ENCODE assay signal across 12 cellular contexts in genomic region chr17:44733753-44734152, GRCh38. TPM values are rescaled to one million over a fixed set of nuclear protein-coding genes. Genes with fewer than 3 reads are reported as not detected.
A peak's percentile ranks its signal among the peaks of the same experiment; 100 is the strongest.
DNase-seq lines count a peak whose midpoint lies in the region; ATAC-seq and TF ChIP-seq lines count a peak whose summit lies in the region.
"Had no signal": no experiment of that assay in that cellular context is flagged by ENCODE, and none has a peak within 500 bp of the region (broad histone marks: within the 10 kb centered on the region; RNA-seq: fewer than 3 reads in every experiment).

No MANE protein-coding gene starts in this region.

- no peaks in the 10 kb centered on the region; the same call in 1 of the 2 replicates for H4K20me1 ChIP-seq in GM23338 (replicated peaks; ENCODE audit: insufficient read depth)

- TF ChIP-seq CTCF in AG09309 (IDR thresholded peaks at IDR 0.05; ENCODE audit: control insufficient read depth, insufficient read depth, low read depth, low read length, missing control alignments) (peak; percentile 21), GM23338 (conservative IDR thresholded peaks at IDR 0.05; ENCODE audit: low read depth in 2 of 2) (peak; percentile 52 to 84), heart right ventricle (IDR thresholded peaks at IDR 0.05) (peak in 7 of 9 donors; percentile 8 to 50 (median 28))

- H3K4me1 ChIP-seq in GM23338 (ENCODE audit: insufficient read depth), result peaks cover 12% of the 10 kb centered on the region; the same call in 1 of the 2 replicates
- no peaks in the 10 kb centered on the region for H3K4me1 ChIP-seq in heart right ventricle
- H3K4me1 ChIP-seq: suprapubic skin had no signal

- H3K4me3 ChIP-seq in AG09309 (ENCODE audit: control insufficient read depth, low read depth, low read length) (no peak overlapping the region), GM23338 (no peak overlapping the region), heart right ventricle (no peak overlapping the region), MG63 (no peak overlapping the region)
- H3K4me3 ChIP-seq: suprapubic skin had no signal

- H3K36me3 Mint-ChIP-seq in GM23338 (ENCODE audit: low read depth), result peaks cover 70% of the 10 kb centered on the region

- H3K4me3 Mint-ChIP-seq in GM23338, result no peak overlapping the region
- H3K4me3 Mint-ChIP-seq: activated naive CD8-positive, alpha-beta T cell treated with anti-CD3 and anti-CD28 coated beads for 36 hours; T-helper 2 cell treated with Interferon-gamma antibody and Interleukin-4, amounts not matched to agents 5 μg/mL and 100 μg/mL, for 36 hours had no signal

- H3K27me3 Mint-ChIP-seq in GM23338 (ENCODE audit: insufficient read depth, low read depth, poor library complexity), result peaks cover 5% of the 10 kb centered on the region
- H3K27me3 Mint-ChIP-seq: activated naive CD8-positive, alpha-beta T cell treated with anti-CD3 and anti-CD28 coated beads for 36 hours had no signal

- H3K9me3 Mint-ChIP-seq in GM23338, result no peaks in the 10 kb centered on the region; the same call in 2 of the 3 replicates
- H3K9me3 Mint-ChIP-seq: activated naive CD8-positive, alpha-beta T cell treated with anti-CD3 and anti-CD28 coated beads for 36 hours; T-helper 2 cell treated with Interferon-gamma antibody and Interleukin-4, amounts not matched to agents 5 μg/mL and 100 μg/mL, for 36 hours had no signal

- H3K27ac Mint-ChIP-seq in GM23338, result no peak overlapping the region
- H3K27ac Mint-ChIP-seq: activated naive CD8-positive, alpha-beta T cell treated with anti-CD3 and anti-CD28 coated beads for 36 hours; T-helper 2 cell treated with Interferon-gamma antibody and Interleukin-4, amounts not matched to agents 5 μg/mL and 100 μg/mL, for 36 hours had no signal

- peak; percentile 97 for ATAC-seq in GM23338
- ATAC-seq in SK-N-SH treated with all-trans-retinoic acid at 6 μM for 48 hours, result peak; percentile 77
- peak in 5 of 8 donors; percentile 34 to 76 (median 46) for ATAC-seq in heart right ventricle
- ATAC-seq in GM21717 (IDR thresholded peaks at IDR 0.05; ENCODE audit: unreplicated experiment), result no peak

- H3F3A ChIP-seq in GM23338 (replicated peaks; ENCODE audit: low read depth), result 0 out of 2 replicates have a peak, but pooled peaks cover 12% of the 10 kb centered on the region

- DNase-seq in AG09309 (ENCODE audit: low read depth) (no peak), GM23338 (ENCODE audit: low spot score) (peak; percentile 78), heart right ventricle (no peak), NOMO-1 (lab: John Stamatoyannopoulos, UW; ENCODE audit: unreplicated experiment in 2 of 2) (no peak), cortex of kidney (lab: John Stamatoyannopoulos, UW) (no peak), MG63 (no peak)
- DNase-seq: activated naive CD8-positive, alpha-beta T cell treated with anti-CD3 and anti-CD28 coated beads for 36 hours; GOT3 had no signal

- H3K27ac ChIP-seq in GM23338 (ENCODE audit: low read depth) (no peak overlapping the region), heart right ventricle (no peak overlapping the region)
- H3K27ac ChIP-seq: suprapubic skin had no signal

- H3K36me3 ChIP-seq in GM23338 (ENCODE audit: insufficient read depth), result no peaks in the 10 kb centered on the region; the same call in 1 of the 2 replicates
- peaks cover 0 to 57% (median 13%) of the 10 kb centered on the region in 9 donors for H3K36me3 ChIP-seq in heart right ventricle
- H3K36me3 ChIP-seq in MG63, result peaks cover 30% of the 10 kb centered on the region

- H3K79me2 ChIP-seq in GM23338 (replicated peaks; ENCODE audit: insufficient read depth), result no peaks in the 10 kb centered on the region

- H3K9me3 ChIP-seq in heart right ventricle (no peaks in the 10 kb centered on the region), MG63 (no peaks in the 10 kb centered on the region)
- H3K9me3 ChIP-seq: suprapubic skin had no signal

- H3K9me2 ChIP-seq in GM23338 (ENCODE audit: insufficient read depth), result no peaks in the 10 kb centered on the region

- 66 to 70% methylated on average over 5 of the region's 5 CpGs for WGBS in heart right ventricle, 2 donors

- intact Hi-C loops in heart right ventricle (cut with DNase I), result no loop called here

- no peaks in the 10 kb centered on the region for H3K27me3 ChIP-seq in GM23338 (ENCODE audit: insufficient read depth)
- no peaks in the 10 kb centered on the region for H3K27me3 ChIP-seq in heart right ventricle
- H3K27me3 ChIP-seq in MG63, result no peaks in the 10 kb centered on the region
- H3K27me3 ChIP-seq: suprapubic skin had no signal

- peaks cover 18% of the 10 kb centered on the region for H3K4me1 Mint-ChIP-seq in GM23338
- H3K4me1 Mint-ChIP-seq: activated naive CD8-positive, alpha-beta T cell treated with anti-CD3 and anti-CD28 coated beads for 36 hours had no signal

- H2AFZ ChIP-seq in GM23338, result no peak overlapping the region

- H3K4me2 ChIP-seq in GM23338, result no peak overlapping the region

TF ChIP-seq in GM23338, 12 proteins besides CTCF, POLR2A, EP300 and RAD21 (continues in another document):
- TF ChIP-seq CREB1 (CRISPR knock-in tag; IDR thresholded peaks at IDR 0.05; ENCODE audit: low read depth) (no peak), ZNF331 (CRISPR knock-in tag; IDR thresholded peaks at IDR 0.05; ENCODE audit: low read depth) (no peak), EZH2 (IDR thresholded peaks at IDR 0.05; ENCODE audit: low read depth, unreplicated experiment) (no peak), EZH2phosphoT487 (IDR thresholded peaks at IDR 0.05; ENCODE audit: unreplicated experiment) (no peak), STAT1 (IDR thresholded peaks at IDR 0.05; ENCODE audit: unreplicated experiment) (no peak)

TF ChIP-seq in SK-N-SH treated with all-trans-retinoic acid at 6 μM for 48 hours, 23 proteins besides CTCF, POLR2A, EP300 and RAD21:
- TF ChIP-seq ZNF70 (CRISPR knock-in tag; IDR thresholded peaks at IDR 0.05), result no peak

RNA-seq across cellular contexts. Expression of gene ADAM11, which starts 25.0 kb away (rescaled TPM):
- 4.4 and 4.7 TPM in 2 replicates for total RNA-seq in GM23338 (2014; rRNA removed; shearing (Covaris generic))
- polyA plus RNA-seq in GM23338 (2016; fragmentation: Nextera tagmentation; extraction: Ambion mirVana) (0.54 and 0.55 TPM in 2 replicates), heart right ventricle (10 to 100 TPM in 1 of 2 donors, under 1 TPM in 1; 0.75 to 13.0 TPM)
- total RNA-seq in heart right ventricle, result 10 to 100 TPM in 4 of 10 donors, 1 to 10 TPM in 6; 3.2 to 18.3 (median 7.8) TPM
- total RNA-seq in MG63 (2014; rRNA removed; shearing (Covaris generic); ENCODE audit: low replicate concordance), result 0.72 TPM in 1 of 2 replicates, not detected in the other

RNA-seq across cellular contexts. Expression of gene DBF4B, which starts 25.3 kb away (rescaled TPM):
- 13.0 and 16.4 TPM in 2 replicates for total RNA-seq in GM23338 (2014; rRNA removed; shearing (Covaris generic))
- polyA plus RNA-seq in GM23338 (2016; fragmentation: Nextera tagmentation; extraction: Ambion mirVana) (9.4 and 9.9 TPM in 2 replicates), heart right ventricle (1 to 10 TPM; 2.2 to 8.0 TPM)
- 1 to 10 TPM; 2.9 to 5.5 (median 4.0) TPM for total RNA-seq in heart right ventricle
- total RNA-seq in MG63 (2014; rRNA removed; shearing (Covaris generic); ENCODE audit: low replicate concordance), result 7.9 and 11.1 TPM in 2 replicates

RNA-seq across cellular contexts. Expression of gene CCDC43, which starts 44.2 kb away (rescaled TPM):
- total RNA-seq in GM23338 (2014; rRNA removed; shearing (Covaris generic)), result 29.8 and 35.2 TPM in 2 replicates
- 44.5 and 55.3 TPM in 2 replicates for polyA plus RNA-seq in GM23338 (2016; fragmentation: Nextera tagmentation; extraction: Ambion mirVana)
- 10 to 100 TPM; 24.2 to 35.3 (median 30.9) TPM for total RNA-seq in heart right ventricle
- 10 to 100 TPM; 14.4 to 19.8 TPM for polyA plus RNA-seq in heart right ventricle
- total RNA-seq in MG63 (2014; rRNA removed; shearing (Covaris generic); ENCODE audit: low replicate concordance), result 39.1 and 63.4 TPM in 2 replicates
